Comparison of ENCODE assay signal across 8 cellular contexts in genomic region chr10:44310762-44311562, GRCh38.
DNase-seq lines count a peak whose midpoint lies in the region; ATAC-seq and TF ChIP-seq lines count a peak whose summit lies in the region.

No MANE protein-coding gene starts in this region.

- H3K36me3 ChIP-seq in colonic mucosa = no peaks in the 10 kb centered on the region
- H3K36me3 ChIP-seq in liver (ENCODE audit: control insufficient read depth in 4 of 4, insufficient read depth in 3 of 4, low read depth in 1 of 4, low read length in 3 of 4) = no peaks in the 10 kb centered on the region

- no peak overlapping the region for H3K4me3 Mint-ChIP-seq in activated CD4-positive, alpha-beta T cell treated with anti-CD3 and anti-CD28 coated beads for 36 hours

- TF ChIP-seq RAD21 in liver (IDR thresholded peaks at IDR 0.05) = peak; percentile 77 to 92

- ATAC-seq in GM21515 (IDR thresholded peaks at IDR 0.05; ENCODE audit: unreplicated experiment) = peak; percentile 94
- peak; percentile 98 for ATAC-seq in activated CD4-positive, alpha-beta T cell treated with anti-CD3 and anti-CD28 coated beads for 36 hours

- peaks cover 5% of the 10 kb centered on the region for H3K4me1 Mint-ChIP-seq in activated CD4-positive, alpha-beta T cell treated with anti-CD3 and anti-CD28 coated beads for 36 hours

- H3K9ac ChIP-seq in colonic mucosa (ENCODE audit: low read depth in 2 of 2, low read length in 2 of 2) (peak overlapping the region in 1 of 2 donors; percentile 38), liver (ENCODE audit: low read depth in 1 of 2, low read length in 2 of 2) (no peak overlapping the region)

- H3K27ac ChIP-seq in colonic mucosa (no peak overlapping the region), liver (ENCODE audit: low read depth in 1 of 2, low read length in 2 of 2) (no peak overlapping the region)

- CTCF ChIA-PET in activated CD4-positive, alpha-beta T cell treated with anti-CD3 and anti-CD28 coated beads for 36 hours (lab: Charles Lee) = interaction anchor here (0.9 to 1.1 kb wide), 1 partner anchor 639 kb away, joined by 3 read pairs; no protein-coding TSS in a partner anchor

- TF ChIP-seq CTCF in colonic mucosa (IDR thresholded peaks at IDR 0.05) (peak; percentile 81), liver (IDR thresholded peaks at IDR 0.05; ENCODE audit: low read depth, low read length, missing input control) (peak; percentile 79)

- H3K36me3 Mint-ChIP-seq in activated CD4-positive, alpha-beta T cell treated with anti-CD3 and anti-CD28 coated beads for 36 hours (ENCODE audit: low read depth) = no peaks in the 10 kb centered on the region

- POLR2A ChIA-PET in activated CD4-positive, alpha-beta T cell treated with anti-CD3 and anti-CD28 coated beads for 36 hours (lab: Charles Lee) = no interaction called here

- H3K9me3 ChIP-seq in colonic mucosa (no peaks in the 10 kb centered on the region), liver (ENCODE audit: control insufficient read depth in 4 of 4, low read length in 3 of 4) (no peaks in the 10 kb centered on the region)

- H3K4me1 ChIP-seq in colonic mucosa = peaks cover 6% of the 10 kb centered on the region
- H3K4me1 ChIP-seq in liver (ENCODE audit: control insufficient read depth in 4 of 4, insufficient read depth in 4 of 4, low read length in 3 of 4) = peaks cover 0 to 9% (median 4%) of the 10 kb centered on the region in 4 donors

- no peaks in the 10 kb centered on the region for H3K27me3 ChIP-seq in colonic mucosa
- H3K27me3 ChIP-seq in liver (ENCODE audit: control insufficient read depth in 4 of 4, insufficient read depth in 4 of 4, low read length in 3 of 4) = no peaks in the 10 kb centered on the region

- intact Hi-C loops in activated CD4-positive, alpha-beta T cell treated with anti-CD3 and anti-CD28 coated beads for 36 hours (cut with DNase I, micrococcal nuclease) = loop anchor here (1.0 to 5.0 kb wide), 3 partner anchors 619 to 640 kb away; no protein-coding TSS in a partner anchor
- intact Hi-C loops in colonic mucosa (cut with DNase I) = loop anchor here (5.0 kb wide), 2 partner anchors 76 to 639 kb away; partner anchors contain the start of gene CXCL12

- no peaks in the 10 kb centered on the region for H3K9me3 Mint-ChIP-seq in activated CD4-positive, alpha-beta T cell treated with anti-CD3 and anti-CD28 coated beads for 36 hours (ENCODE audit: low read depth)

- 14% methylated on average over 58 of the region's 58 CpGs for WGBS in liver

- peaks cover 18% of the 10 kb centered on the region for H3K27me3 Mint-ChIP-seq in activated CD4-positive, alpha-beta T cell treated with anti-CD3 and anti-CD28 coated beads for 36 hours

- H3K4me3 ChIP-seq in colonic mucosa (peak overlapping the region; percentile 16), liver (ENCODE audit: low read depth in 1 of 3, low read length in 3 of 3) (peak overlapping the region in 1 of 3 donors; percentile 34)

- DNase-seq in DMS153 treated with DMSO at 0.1 percent for 48 hours (lab: John Stamatoyannopoulos, UW; ENCODE audit: unreplicated experiment) = peak; percentile 60
- DNase-seq in HuH-7 (ENCODE audit: low spot score) = peak; percentile 74
- peak; percentile 85 for DNase-seq in activated CD4-positive, alpha-beta T cell treated with anti-CD3 and anti-CD28 coated beads for 36 hours
- DNase-seq in colonic mucosa = peak; percentile 79
- DNase-seq in stimulated activated CD4-positive, alpha-beta T cell treated with anti-CD3 and anti-CD28 coated beads, Interleukin-4, amount 100 ng/mL, for 24 hours = peak; percentile 54
- DNase-seq in NCI-H345 (lab: John Stamatoyannopoulos, UW) = no peak

- H3K27ac Mint-ChIP-seq in activated CD4-positive, alpha-beta T cell treated with anti-CD3 and anti-CD28 coated beads for 36 hours = no peak overlapping the region

TF ChIP-seq in liver, 16 proteins besides CTCF, POLR2A, EP300 and RAD21:
- TF ChIP-seq JUND (IDR thresholded peaks at IDR 0.05) (no peak), EGR1 (IDR thresholded peaks at IDR 0.05; ENCODE audit: low read depth in 2 of 2) (no peak), NR2F2 (IDR thresholded peaks at IDR 0.05) (no peak), TAF1 (conservative IDR thresholded peaks at IDR 0.05) (no peak), FOXA2 (IDR thresholded peaks at IDR 0.05) (no peak)
